Comparison of ENCODE assay signal across 9 cellular contexts in genomic region chr5:87410941-87411340, GRCh38. TPM values are rescaled to one million over a fixed set of nuclear protein-coding genes. Genes with fewer than 3 reads are reported as not detected.
DNase-seq lines count a peak whose midpoint lies in the region; ATAC-seq and TF ChIP-seq lines count a peak whose summit lies in the region.
"Had no signal": no experiment of that assay in that cellular context is flagged by ENCODE, and none has a peak within 500 bp of the region (broad histone marks: within the 10 kb centered on the region; RNA-seq: fewer than 3 reads in every experiment).

No MANE protein-coding gene starts in this region.

- H3K79me2 ChIP-seq in SK-N-SH (ENCODE audit: insufficient read depth), result peaks cover 59% of the 10 kb centered on the region
- peaks cover 29% of the 10 kb centered on the region for H3K79me2 ChIP-seq in fibroblast of lung (ENCODE audit: control insufficient read depth, insufficient read depth, low read length)

- no peaks in the 10 kb centered on the region for H3K27me3 ChIP-seq in SK-N-SH (ENCODE audit: insufficient read depth)
- H3K27me3 ChIP-seq in fibroblast of lung (ENCODE audit: control insufficient read depth, insufficient read depth, low read length), result no peaks in the 10 kb centered on the region

- peaks cover 48 to 50% of the 10 kb centered on the region in 2 experiments for H3K36me3 ChIP-seq in SK-N-SH (replicated peaks in 1 of 2; ENCODE audit: control insufficient read depth in 1 of 2, insufficient read depth in 2 of 2, low read length in 1 of 2)
- H3K36me3 ChIP-seq in fibroblast of lung (ENCODE audit: control insufficient read depth, insufficient read depth, low read length), result peaks cover 9% of the 10 kb centered on the region

- POLR2A ChIA-PET in SK-N-SH (lab: Yijun Ruan, JAX), result no interaction called here

- no peaks in the 10 kb centered on the region for H3K27me3 Mint-ChIP-seq in activated CD8-positive, alpha-beta memory T cell treated with anti-CD3 and anti-CD28 coated beads, Interleukin-2, amount 10 ng/mL, durations not matched to agents 7 days and 5 days

- no peak for DNase-seq in activated CD8-positive, alpha-beta memory T cell treated with anti-CD3 and anti-CD28 coated beads, Interleukin-2, amount 10 ng/mL, durations not matched to agents 7 days and 5 days
- no peak for DNase-seq in activated CD8-positive, alpha-beta memory T cell treated with anti-CD3 and anti-CD28 coated beads, Interleukin-2, amount 50 U/mL, for 48 hours
- no peak for DNase-seq in SK-N-SH
- DNase-seq in fibroblast of lung (ENCODE audit: low read depth in 2 of 2), result peak; percentile 80 to 96
- DNase-seq in stimulated activated effector memory CD8-positive, alpha-beta T cell treated with anti-CD3 and anti-CD28 coated beads, Interleukin-12 subunit alpha, Interleukin-12 subunit beta, amount 100 ng/mL, for 72 hours (ENCODE audit: low spot score in 2 of 2), result no peak
- DNase-seq in retina, result no peak
- no peak for DNase-seq in Ammon's horn (ENCODE audit: low spot score)
- DNase-seq: NCI-H446 had no signal

- H3K4me1 ChIP-seq in SK-N-SH (ENCODE audit: control insufficient read depth in 1 of 2, insufficient read depth in 2 of 2, low read depth in 1 of 2, low read length in 1 of 2), result peaks cover 10 to 11% of the 10 kb centered on the region in 2 experiments
- H3K4me1 ChIP-seq in fibroblast of lung (ENCODE audit: control insufficient read depth, extremely low read depth, insufficient read depth, low read length), result peaks cover 6% of the 10 kb centered on the region

- ATAC-seq in activated CD8-positive, alpha-beta memory T cell treated with anti-CD3 and anti-CD28 coated beads, Interleukin-2, amount 10 ng/mL, durations not matched to agents 7 days and 5 days, result no peak
- no peak for ATAC-seq in stimulated activated effector memory CD8-positive, alpha-beta T cell treated with anti-CD3 and anti-CD28 coated beads, Interleukin-12 subunit alpha, Interleukin-12 subunit beta, amount 100 ng/mL, for 72 hours
- ATAC-seq in HG03135 (IDR thresholded peaks at IDR 0.05; ENCODE audit: unreplicated experiment), result no peak

- H3K27ac ChIP-seq in SK-N-SH (ENCODE audit: low read depth in 2 of 2, low read length in 1 of 2), result peak overlapping the region; percentile 39 to 88; a peak in 3 of 4 replicates
- peak overlapping the region; percentile 100 for H3K27ac ChIP-seq in fibroblast of lung (ENCODE audit: insufficient read depth, low read length)

- no peaks in the 10 kb centered on the region for H3F3A ChIP-seq in SK-N-SH (replicated peaks; ENCODE audit: insufficient read depth)

- WGBS in SK-N-SH (ENCODE audit: low lambda C conversion rate), result 38% methylated on average over 2 of the region's 2 CpGs

- no peak overlapping the region for H2AFZ ChIP-seq in SK-N-SH (ENCODE audit: low read depth)
- no peak overlapping the region for H2AFZ ChIP-seq in fibroblast of lung (ENCODE audit: low read length)

- no peaks in the 10 kb centered on the region for H3K9me2 ChIP-seq in SK-N-SH

- CTCF ChIA-PET in activated CD8-positive, alpha-beta memory T cell treated with anti-CD3 and anti-CD28 coated beads, Interleukin-2, amount 10 ng/mL, durations not matched to agents 7 days and 5 days (lab: Charles Lee), result no interaction called here
- CTCF ChIA-PET in SK-N-SH (lab: Yijun Ruan, JAX), result interaction anchor here (1.4 to 5.1 kb wide), 2 partner anchors 11 to 14 kb away, joined by 3 to 39 read pairs; no protein-coding TSS in a partner anchor

- H3K4me3 ChIP-seq in SK-N-SH (ENCODE audit: low read depth in 2 of 2, low read length in 1 of 2), result peak overlapping the region; percentile 74 to 99; a peak in 3 of 4 replicates
- peak overlapping the region; percentile 75 to 96 (median 92) for H3K4me3 ChIP-seq in fibroblast of lung (replicated peaks in 1 of 4; ENCODE audit: control extremely low read depth in 1 of 4, insufficient read depth in 1 of 4, low read depth in 3 of 4, low read length in 4 of 4)

- H3K4me1 Mint-ChIP-seq in activated CD8-positive, alpha-beta memory T cell treated with anti-CD3 and anti-CD28 coated beads, Interleukin-2, amount 10 ng/mL, durations not matched to agents 7 days and 5 days, result peaks cover 53% of the 10 kb centered on the region
- peaks cover 47% of the 10 kb centered on the region for H3K4me1 Mint-ChIP-seq in stimulated activated effector memory CD8-positive, alpha-beta T cell treated with anti-CD3 and anti-CD28 coated beads, Interleukin-12 subunit alpha, Interleukin-12 subunit beta, amount 100 ng/mL, for 72 hours

- H3K9me3 Mint-ChIP-seq in activated CD8-positive, alpha-beta memory T cell treated with anti-CD3 and anti-CD28 coated beads, Interleukin-2, amount 10 ng/mL, durations not matched to agents 7 days and 5 days (ENCODE audit: low read depth), result no peaks in the 10 kb centered on the region
- H3K9me3 Mint-ChIP-seq in stimulated activated effector memory CD8-positive, alpha-beta T cell treated with anti-CD3 and anti-CD28 coated beads, Interleukin-12 subunit alpha, Interleukin-12 subunit beta, amount 100 ng/mL, for 72 hours, result no peaks in the 10 kb centered on the region

- peak overlapping the region; percentile 78 for H3K27ac Mint-ChIP-seq in activated CD8-positive, alpha-beta memory T cell treated with anti-CD3 and anti-CD28 coated beads, Interleukin-2, amount 10 ng/mL, durations not matched to agents 7 days and 5 days
- peak overlapping the region; percentile 94 for H3K27ac Mint-ChIP-seq in stimulated activated effector memory CD8-positive, alpha-beta T cell treated with anti-CD3 and anti-CD28 coated beads, Interleukin-12 subunit alpha, Interleukin-12 subunit beta, amount 100 ng/mL, for 72 hours

- peak overlapping the region; percentile 84 for H3K9ac ChIP-seq in SK-N-SH
- peak overlapping the region; percentile 9 for H3K9ac ChIP-seq in fibroblast of lung (ENCODE audit: insufficient read depth, low read length)

- TF ChIP-seq RAD21 in SK-N-SH (IDR thresholded peaks at IDR 0.05; ENCODE audit: low read length), result no peak

- 0 out of 2 replicates have a peak, but pooled peaks cover 4% of the 10 kb centered on the region for H4K20me1 ChIP-seq in SK-N-SH (ENCODE audit: insufficient read depth)
- H4K20me1 ChIP-seq in fibroblast of lung (ENCODE audit: control insufficient read depth, extremely low read depth, insufficient read depth, low read length), result no peaks in the 10 kb centered on the region

- H3K4me2 ChIP-seq in SK-N-SH, result peak overlapping the region; percentile 75
- H3K4me2 ChIP-seq in fibroblast of lung (ENCODE audit: extremely low read depth, insufficient read depth, low read length), result peak overlapping the region; percentile 91

- H3K36me3 Mint-ChIP-seq in activated CD8-positive, alpha-beta memory T cell treated with anti-CD3 and anti-CD28 coated beads, Interleukin-2, amount 10 ng/mL, durations not matched to agents 7 days and 5 days, result peaks cover 40% of the 10 kb centered on the region
- peaks cover 60% of the 10 kb centered on the region for H3K36me3 Mint-ChIP-seq in stimulated activated effector memory CD8-positive, alpha-beta T cell treated with anti-CD3 and anti-CD28 coated beads, Interleukin-12 subunit alpha, Interleukin-12 subunit beta, amount 100 ng/mL, for 72 hours

- 0 out of 4 replicates have a peak, but pooled peaks of 1 of the 2 experiments have one; percentile 16 for TF ChIP-seq EP300 in SK-N-SH (IDR thresholded peaks at IDR 0.05; ENCODE audit: borderline replicate concordance in 1 of 2, low read depth in 1 of 2, low read length in 1 of 2)

- no peaks in the 10 kb centered on the region for H3K9me3 ChIP-seq in SK-N-SH
- H3K9me3 ChIP-seq in fibroblast of lung (ENCODE audit: control insufficient read depth, insufficient read depth, low read depth, low read length), result no peaks in the 10 kb centered on the region

- H3K4me3 Mint-ChIP-seq in activated CD8-positive, alpha-beta memory T cell treated with anti-CD3 and anti-CD28 coated beads, Interleukin-2, amount 10 ng/mL, durations not matched to agents 7 days and 5 days, result peak overlapping the region; percentile 70
- H3K4me3 Mint-ChIP-seq in stimulated activated effector memory CD8-positive, alpha-beta T cell treated with anti-CD3 and anti-CD28 coated beads, Interleukin-12 subunit alpha, Interleukin-12 subunit beta, amount 100 ng/mL, for 72 hours, result peak overlapping the region; percentile 83

- no peak for TF ChIP-seq CTCF in SK-N-SH (IDR thresholded peaks at IDR 0.05)
- TF ChIP-seq CTCF in fibroblast of lung (conservative IDR thresholded peaks at IDR 0.05 in 1 of 2, IDR thresholded peaks at IDR 0.05 in 1 of 2; ENCODE audit: low read depth in 1 of 2, low read length in 2 of 2), result no peak

TF ChIP-seq in SK-N-SH, 30 proteins besides CTCF, POLR2A, EP300 and RAD21:
- no peak for TF ChIP-seq TEAD4 (IDR thresholded peaks at IDR 0.05; ENCODE audit: borderline replicate concordance, insufficient read depth)
- peak; percentile 38; the same call in 1 of the 2 replicates for TF ChIP-seq NFIC (IDR thresholded peaks at IDR 0.05; ENCODE audit: borderline replicate concordance)
- no peak; the same call in 1 of the 2 replicates for TF ChIP-seq TCF12 (IDR thresholded peaks at IDR 0.05)
- no peak for TF ChIP-seq TAF1 (IDR thresholded peaks at IDR 0.05; ENCODE audit: borderline replicate concordance, low read depth, low read length)
- TF ChIP-seq GATA2 (CRISPR knock-in tag; IDR thresholded peaks at IDR 0.05), result no peak
- peak; percentile 21; the same call in 1 of the 2 replicates for TF ChIP-seq JUND (IDR thresholded peaks at IDR 0.05)
- peak; percentile 12; the same call in 1 of the 2 replicates for TF ChIP-seq POLR2AphosphoS5 (IDR thresholded peaks at IDR 0.05; ENCODE audit: low read depth, low read length)
- TF ChIP-seq MXI1 (IDR thresholded peaks at IDR 0.05; ENCODE audit: low read depth, low read length), result no peak

RNA-seq across cellular contexts. Expression of gene CCNH, which starts 1.8 kb away (rescaled TPM):
- 10 to 100 TPM; 62.4 to 67.3 TPM for total RNA-seq in activated CD8-positive, alpha-beta memory T cell treated with anti-CD3 and anti-CD28 coated beads, Interleukin-2, amount 10 ng/mL, durations not matched to agents 7 days and 5 days
- polyA plus RNA-seq in SK-N-SH (2012; rRNA removed) (29.1 and 41.1 TPM in 2 replicates), fibroblast of lung (88.0 and 98.7 TPM in 2 replicates)
- 38.1 and 45.5 TPM in 2 replicates for polyA plus RNA-seq in SK-N-SH (2012; cell fraction: cytosol; rRNA removed)
- polyA plus RNA-seq in SK-N-SH (2012; cell fraction: nucleus; rRNA removed), result 26.7 and 39.9 TPM in 2 replicates
- 63.7 and 77.6 TPM in 2 replicates for total RNA-seq in fibroblast of lung
- 53.7 and 65.4 TPM in 2 replicates for polyA plus RNA-seq in fibroblast of lung (2012)
- 11.6 and 11.7 TPM in 2 replicates for polyA minus RNA-seq in fibroblast of lung (ENCODE audit: low replicate concordance)

Comparison
In these comparisons a context has a peak if more than half of its experiments do, and no peak if none do; other contexts are left out.
1. DNase-seq: peak in fibroblast of lung (2 of 2); none in activated CD8-positive, alpha-beta memory T cell treated with anti-CD3 and anti-CD28 coated beads, Interleukin-2, amount 10 ng/mL, durations not matched to agents 7 days and 5 days (single experiment), activated CD8-positive, alpha-beta memory T cell treated with anti-CD3 and anti-CD28 coated beads, Interleukin-2, amount 50 U/mL, for 48 hours (single experiment), SK-N-SH (single experiment), stimulated activated effector memory CD8-positive, alpha-beta T cell treated with anti-CD3 and anti-CD28 coated beads, Interleukin-12 subunit alpha, Interleukin-12 subunit beta, amount 100 ng/mL, for 72 hours (0 of 2), retina (single experiment) and Ammon's horn (single experiment).